19 cellular contexts compared by ENCODE assay signal in genomic region chrX:71626576-71626975, GRCh38. TPM values are rescaled to one million over a fixed set of nuclear protein-coding genes. Genes with fewer than 3 reads are reported as not detected.
A peak's percentile ranks its signal among the peaks of the same experiment; 100 is the strongest.
DNase-seq lines count a peak whose midpoint lies in the region; ATAC-seq, FAIRE-seq and TF ChIP-seq lines count a peak whose summit lies in the region.
"Had no signal": no experiment of that assay in that cellular context is flagged by ENCODE, and none has a peak within 500 bp of the region (broad histone marks: within the 10 kb centered on the region; RNA-seq: fewer than 3 reads in every experiment).

No MANE protein-coding gene starts in this region.

- no peak overlapping the region for H3K4me3 ChIP-seq in mammary epithelial cell (replicated peaks in 1 of 3; ENCODE audit: insufficient read depth in 1 of 3, low read depth in 2 of 3, low read length in 3 of 3)
- no peak overlapping the region for H3K4me3 ChIP-seq in small intestine (ENCODE audit: low read depth in 1 of 2, low read length in 2 of 2)
- H3K4me3 ChIP-seq: SJSA1 had no signal

- H3K27me3 ChIP-seq in mammary epithelial cell (ENCODE audit: insufficient read depth, low read length) = no peaks in the 10 kb centered on the region
- H3K27me3 ChIP-seq in small intestine (ENCODE audit: control insufficient read depth in 2 of 2, insufficient read depth in 2 of 2, low read length in 2 of 2) = no peaks in the 10 kb centered on the region
- H3K27me3 ChIP-seq: SJSA1 had no signal

- H3K27ac ChIP-seq in mammary epithelial cell (ENCODE audit: insufficient read depth, low read depth, low read length) (no peak overlapping the region), small intestine (ENCODE audit: low read depth in 1 of 2, low read length in 1 of 2) (peak overlapping the region; percentile 39 to 68)
- H3K27ac ChIP-seq: KMS-11, SJSA1 had no signal

- WGBS in mammary epithelial cell (ENCODE audit: low coverage, missing lambda C conversion rate) = 59% methylated on average over 6 of the region's 6 CpGs
- 7 to 57% (median 49%) methylated on average over 5 to 6 of the region's 6 CpGs for WGBS in small intestine, 3 donors

- in situ Hi-C loops in mammary epithelial cell (cut with MboI; ENCODE audit: low sequenced_read_pairs in 2 of 2) = no loop called here

- H4K20me1 ChIP-seq in mammary epithelial cell (ENCODE audit: insufficient read depth, low read length) = no peaks in the 10 kb centered on the region

- CTCF ChIA-PET in MCF 10A (lab: Yijun Ruan, JAX) = no interaction called here
- CTCF ChIA-PET in mammary epithelial cell (lab: Charles Lee; ENCODE audit: low non-redundant PET) = no interaction called here

- H3K4me3 Mint-ChIP-seq in MCF 10A (ENCODE audit: unreplicated experiment) = no peak overlapping the region
- H3K4me3 Mint-ChIP-seq: B cell; CD4-positive, CD25-positive, alpha-beta regulatory T cell had no signal

- H3K36me3 ChIP-seq in mammary epithelial cell (ENCODE audit: insufficient read depth, low read length) = no peaks in the 10 kb centered on the region
- H3K36me3 ChIP-seq in small intestine (ENCODE audit: control insufficient read depth in 2 of 2, insufficient read depth in 2 of 2, low read length in 2 of 2) = no peaks in the 10 kb centered on the region
- H3K36me3 ChIP-seq: SJSA1 had no signal

- no peaks in the 10 kb centered on the region for H3K9me3 Mint-ChIP-seq in MCF 10A (ENCODE audit: unreplicated experiment)
- H3K9me3 Mint-ChIP-seq: CD4-positive, CD25-positive, alpha-beta regulatory T cell had no signal

- intact Hi-C loops in MCF 10A (cut with micrococcal nuclease) (no loop called here), mammary epithelial cell (cut with micrococcal nuclease) (no loop called here), left colon (cut with DNase I, micrococcal nuclease) (no loop called here)

- no peak overlapping the region for H3K4me2 ChIP-seq in mammary epithelial cell (ENCODE audit: insufficient read depth, low read depth, low read length)
- H3K4me2 ChIP-seq: KMS-11 had no signal

- no peaks in the 10 kb centered on the region for H3K79me2 ChIP-seq in mammary epithelial cell (ENCODE audit: insufficient read depth, low read length)

- peaks cover 2% of the 10 kb centered on the region for H3K9me3 ChIP-seq in mammary epithelial cell (replicated peaks; ENCODE audit: insufficient read depth, low read length)
- H3K9me3 ChIP-seq in small intestine (ENCODE audit: control insufficient read depth, low read depth) = no peaks in the 10 kb centered on the region
- H3K9me3 ChIP-seq: Caco-2, SJSA1 had no signal

- TF ChIP-seq CTCF in MCF 10A (IDR thresholded peaks at IDR 0.05; ENCODE audit: unreplicated experiment) = no peak
- no peak for TF ChIP-seq CTCF in mammary epithelial cell (conservative IDR thresholded peaks at IDR 0.05 in 1 of 2, IDR thresholded peaks at IDR 0.05 in 1 of 2; ENCODE audit: extremely low read depth in 1 of 2, insufficient read depth in 1 of 2, low read depth in 1 of 2, low read length in 2 of 2)

- peaks cover 27% of the 10 kb centered on the region for H3K27me3 Mint-ChIP-seq in MCF 10A (ENCODE audit: insufficient read depth, unreplicated experiment)
- H3K27me3 Mint-ChIP-seq: B cell; CD4-positive, CD25-positive, alpha-beta regulatory T cell had no signal

- peaks cover 8% of the 10 kb centered on the region for H3K4me1 ChIP-seq in mammary epithelial cell (ENCODE audit: insufficient read depth, low read length)
- H3K4me1 ChIP-seq in small intestine (ENCODE audit: control insufficient read depth in 2 of 2, insufficient read depth in 1 of 2, low read depth in 1 of 2, low read length in 1 of 2) = peaks cover 2 to 11% of the 10 kb centered on the region in 2 donors
- H3K4me1 ChIP-seq: SJSA1 had no signal

- dilution Hi-C loops in mammary epithelial cell (cut with HindIII; ENCODE audit: low sequenced_read_pairs) = no loop called here

- peak; percentile 12 for DNase-seq in MCF 10A (ENCODE audit: unreplicated experiment)
- DNase-seq in mammary epithelial cell = no peak
- peak; percentile 66 to 80 for DNase-seq in left colon
- peak; percentile 79 for DNase-seq in small intestine
- no peak for DNase-seq in activated CD8-positive, alpha-beta memory T cell treated with anti-CD3 and anti-CD28 coated beads, Interleukin-2, amount 50 U/mL, for 4 hours
- no peak for DNase-seq in activated naive CD4-positive, alpha-beta T cell treated with Interleukin-2 at 50 U/mL for 16 hours
- DNase-seq: Caco-2; CD4-positive, CD25-positive, alpha-beta regulatory T cell; NCI-H1436; NCI-H2029 had no signal

- POLR2A ChIA-PET in MCF 10A (lab: Yijun Ruan, JAX) = no interaction called here

- no peak overlapping the region for H3K9ac ChIP-seq in mammary epithelial cell (ENCODE audit: insufficient read depth, low read length)
- H3K9ac ChIP-seq: KMS-11 had no signal

- no peak for FAIRE-seq in small intestine (lab: Jason Lieb, UNC)
- FAIRE-seq: GM12891 had no signal

- no peaks in the 10 kb centered on the region for H3K36me3 Mint-ChIP-seq in MCF 10A (ENCODE audit: insufficient read depth, unreplicated experiment)
- H3K36me3 Mint-ChIP-seq: CD4-positive, CD25-positive, alpha-beta regulatory T cell had no signal

- H3K27ac Mint-ChIP-seq in MCF 10A (ENCODE audit: low read depth, unreplicated experiment) = no peak overlapping the region
- H3K27ac Mint-ChIP-seq: CD4-positive, CD25-positive, alpha-beta regulatory T cell had no signal

- ATAC-seq in left colon (peak; percentile 58), GM19397 (IDR thresholded peaks at IDR 0.05; ENCODE audit: unreplicated experiment) (no peak)
- ATAC-seq: Panc1 had no signal

- H2AFZ ChIP-seq in mammary epithelial cell (ENCODE audit: low read depth, low read length) = no peak overlapping the region

- no peaks in the 10 kb centered on the region for H3K4me1 Mint-ChIP-seq in MCF 10A (ENCODE audit: insufficient read depth, unreplicated experiment)

- BruUV-seq in MCF 10A (replicated peaks; lab: Mats Ljungman, UMichigan) (no TSS peak), mammary epithelial cell (replicated peaks; lab: Mats Ljungman, UMichigan) (no TSS peak)

RNA-seq across cellular contexts. Expression of gene CXCR3, which starts 8.3 kb away (rescaled TPM):
- total RNA-seq in MCF 10A (2022) = not detected in 2 replicates
- not detected for total RNA-seq in mammary epithelial cell
- polyA plus RNA-seq in mammary epithelial cell = not detected
- polyA minus RNA-seq in mammary epithelial cell = not detected
- 1 to 10 TPM; 2.3 to 2.7 TPM for total RNA-seq in left colon
- polyA plus RNA-seq in small intestine = 1 to 10 TPM; 4.1 to 7.6 (median 4.2) TPM
- total RNA-seq: A172, Caco-2, H4, NCI-H460, SJSA1 had no signal

RNA-seq across cellular contexts. Expression of gene GCNA, which starts 48.3 kb away (rescaled TPM):
- total RNA-seq in MCF 10A (2022) (3.4 and 3.8 TPM in 2 replicates), mammary epithelial cell (1 to 10 TPM; 2.3 TPM), left colon (1 to 10 TPM; 1.1 to 1.2 TPM)
- polyA plus RNA-seq in mammary epithelial cell (0.61 TPM), small intestine (1 to 10 TPM; 1.1 to 1.6 (median 1.5) TPM)
- not detected for polyA minus RNA-seq in mammary epithelial cell

Comparison
In these comparisons a context has a peak if more than half of its experiments do, and no peak if none do; other contexts are left out.
1. DNase-seq: peak in MCF 10A (single experiment), left colon (2 of 2) and small intestine (single experiment); none in mammary epithelial cell (single experiment), activated CD8-positive, alpha-beta memory T cell treated with anti-CD3 and anti-CD28 coated beads, Interleukin-2, amount 50 U/mL, for 4 hours (single experiment) and activated naive CD4-positive, alpha-beta T cell treated with Interleukin-2 at 50 U/mL for 16 hours (single experiment).